18 cellular contexts compared by ENCODE assay signal in genomic region chr1:94316836-94317789, GRCh38.
DNase-seq lines count a peak whose midpoint lies in the region; ATAC-seq and TF ChIP-seq lines count a peak whose summit lies in the region.
"Had no signal": no experiment of that assay in that cellular context is flagged by ENCODE, and none has a peak within 500 bp of the region (broad histone marks: within the 10 kb centered on the region; RNA-seq: fewer than 3 reads in every experiment).

No MANE protein-coding gene starts in this region.

- H3K27me3 Mint-ChIP-seq in progenitor cell of endocrine pancreas: no peaks in the 10 kb centered on the region
- H3K27me3 Mint-ChIP-seq in activated CD4-positive, alpha-beta T cell treated with anti-CD3 and anti-CD28 coated beads for 36 hours: peaks cover 3% of the 10 kb centered on the region

- no peaks in the 10 kb centered on the region for H3K27me3 ChIP-seq in BE2C
- H3K27me3 ChIP-seq: testis had no signal

- H3K4me1 Mint-ChIP-seq in progenitor cell of endocrine pancreas (ENCODE audit: low read depth): peaks cover 47% of the 10 kb centered on the region
- no peaks in the 10 kb centered on the region for H3K4me1 Mint-ChIP-seq in activated CD4-positive, alpha-beta T cell treated with anti-CD3 and anti-CD28 coated beads for 36 hours

- POLR2A ChIA-PET in activated CD4-positive, alpha-beta T cell treated with anti-CD3 and anti-CD28 coated beads for 36 hours (lab: Charles Lee): no interaction called here

- peak overlapping the region; percentile 93 for H3K27ac Mint-ChIP-seq in progenitor cell of endocrine pancreas
- H3K27ac Mint-ChIP-seq in activated CD4-positive, alpha-beta T cell treated with anti-CD3 and anti-CD28 coated beads for 36 hours: no peak overlapping the region
- H3K27ac Mint-ChIP-seq: activated T-helper 1 cell treated with anti-CD3 and anti-CD28 coated beads, Interleukin-12 subunit alpha, Interleukin-12 subunit beta, Interleukin-2, Interleukin-4 antibody, amounts not matched to agents 30 ng/mL and 10 ng/mL and 1 ng/mL, durations not matched to agents 14 hours and 24 hours and 36 hours; H9 had no signal

- H3K4me3 ChIP-seq in BE2C (ENCODE audit: low read depth, low read length): no peak overlapping the region
- H3K4me3 ChIP-seq: dorsolateral prefrontal cortex, prostate gland, testis had no signal

- CTCF ChIA-PET in activated CD4-positive, alpha-beta T cell treated with anti-CD3 and anti-CD28 coated beads for 36 hours (lab: Charles Lee): interaction anchor here (1.2 kb wide), 1 partner anchor 11 kb away, joined by 3 read pairs; no protein-coding TSS in a partner anchor

- no peaks in the 10 kb centered on the region for H3K9me3 ChIP-seq in BE2C
- H3K9me3 ChIP-seq: prostate gland, testis had no signal

- intact Hi-C loops in activated CD4-positive, alpha-beta T cell treated with anti-CD3 and anti-CD28 coated beads for 36 hours (cut with DNase I, micrococcal nuclease): no loop called here

- H3K4me3 Mint-ChIP-seq in progenitor cell of endocrine pancreas (ENCODE audit: low read depth): no peak overlapping the region
- H3K4me3 Mint-ChIP-seq in activated CD4-positive, alpha-beta T cell treated with anti-CD3 and anti-CD28 coated beads for 36 hours: no peak overlapping the region
- H3K4me3 Mint-ChIP-seq: activated T-helper 1 cell treated with anti-CD3 and anti-CD28 coated beads, Interleukin-12 subunit alpha, Interleukin-12 subunit beta, Interleukin-2, Interleukin-4 antibody, amounts not matched to agents 30 ng/mL and 10 ng/mL and 1 ng/mL, durations not matched to agents 14 hours and 24 hours and 36 hours; H9 had no signal

- DNase-seq in HK-2 (ENCODE audit: unreplicated experiment): peak; percentile 67
- peak; percentile 58 for DNase-seq in amniotic epithelial cell (ENCODE audit: low read depth)
- peak; percentile 67 for DNase-seq in iris pigment epithelial cell (ENCODE audit: low read depth)
- DNase-seq in progenitor cell of endocrine pancreas (ENCODE audit: low spot score, unreplicated experiment): no peak
- no peak for DNase-seq in BE2C
- no peak for DNase-seq in NCI-H1417 treated with DMSO at 0.1 percent for 48 hours (lab: John Stamatoyannopoulos, UW)
- no peak for DNase-seq in activated CD4-positive, alpha-beta T cell treated with anti-CD3 and anti-CD28 coated beads for 36 hours
- DNase-seq: activated CD4-positive, alpha-beta T cell treated with anti-CD3 and anti-CD28 coated beads, Interleukin-2, amount 50 U/mL, for 1 hour; amniotic stem cell; dorsolateral prefrontal cortex; foreskin melanocyte; H9; MM.1S; SHP77; T-helper 9 cell; testis had no signal

- H3K4me1 ChIP-seq in BE2C: no peaks in the 10 kb centered on the region; the same call in 1 of the 2 replicates
- H3K4me1 ChIP-seq: prostate gland had no signal

- no peaks in the 10 kb centered on the region for H3K36me3 ChIP-seq in BE2C
- H3K36me3 ChIP-seq: prostate gland had no signal

- no peak for ATAC-seq in activated CD4-positive, alpha-beta T cell treated with anti-CD3 and anti-CD28 coated beads for 36 hours

- no peaks in the 10 kb centered on the region for H3K9me3 Mint-ChIP-seq in progenitor cell of endocrine pancreas (ENCODE audit: low read depth)
- no peaks in the 10 kb centered on the region for H3K9me3 Mint-ChIP-seq in activated CD4-positive, alpha-beta T cell treated with anti-CD3 and anti-CD28 coated beads for 36 hours (ENCODE audit: low read depth)
- H3K9me3 Mint-ChIP-seq: activated T-helper 1 cell treated with anti-CD3 and anti-CD28 coated beads, Interleukin-12 subunit alpha, Interleukin-12 subunit beta, Interleukin-2, Interleukin-4 antibody, amounts not matched to agents 30 ng/mL and 10 ng/mL and 1 ng/mL, durations not matched to agents 14 hours and 24 hours and 36 hours; H9 had no signal

- H3K36me3 Mint-ChIP-seq in progenitor cell of endocrine pancreas (ENCODE audit: insufficient read depth): no peaks in the 10 kb centered on the region
- H3K36me3 Mint-ChIP-seq in activated CD4-positive, alpha-beta T cell treated with anti-CD3 and anti-CD28 coated beads for 36 hours (ENCODE audit: low read depth): no peaks in the 10 kb centered on the region

- TF ChIP-seq CTCF in progenitor cell of endocrine pancreas (IDR thresholded peaks at IDR 0.05; ENCODE audit: unreplicated experiment): no peak
- TF ChIP-seq CTCF in BE2C (IDR thresholded peaks at IDR 0.05; ENCODE audit: low read depth, low read length): no peak

Comparison
In these comparisons a context has a peak if more than half of its experiments do, and no peak if none do; other contexts are left out.
1. DNase-seq: peak in HK-2 (single experiment), amniotic epithelial cell (single experiment) and iris pigment epithelial cell (single experiment); none in progenitor cell of endocrine pancreas (single experiment), BE2C (single experiment), NCI-H1417 treated with DMSO at 0.1 percent for 48 hours (single experiment) and activated CD4-positive, alpha-beta T cell treated with anti-CD3 and anti-CD28 coated beads for 36 hours (single experiment).